ENCODE assay signal across 8 cellular contexts in the genomic region with DNA sequence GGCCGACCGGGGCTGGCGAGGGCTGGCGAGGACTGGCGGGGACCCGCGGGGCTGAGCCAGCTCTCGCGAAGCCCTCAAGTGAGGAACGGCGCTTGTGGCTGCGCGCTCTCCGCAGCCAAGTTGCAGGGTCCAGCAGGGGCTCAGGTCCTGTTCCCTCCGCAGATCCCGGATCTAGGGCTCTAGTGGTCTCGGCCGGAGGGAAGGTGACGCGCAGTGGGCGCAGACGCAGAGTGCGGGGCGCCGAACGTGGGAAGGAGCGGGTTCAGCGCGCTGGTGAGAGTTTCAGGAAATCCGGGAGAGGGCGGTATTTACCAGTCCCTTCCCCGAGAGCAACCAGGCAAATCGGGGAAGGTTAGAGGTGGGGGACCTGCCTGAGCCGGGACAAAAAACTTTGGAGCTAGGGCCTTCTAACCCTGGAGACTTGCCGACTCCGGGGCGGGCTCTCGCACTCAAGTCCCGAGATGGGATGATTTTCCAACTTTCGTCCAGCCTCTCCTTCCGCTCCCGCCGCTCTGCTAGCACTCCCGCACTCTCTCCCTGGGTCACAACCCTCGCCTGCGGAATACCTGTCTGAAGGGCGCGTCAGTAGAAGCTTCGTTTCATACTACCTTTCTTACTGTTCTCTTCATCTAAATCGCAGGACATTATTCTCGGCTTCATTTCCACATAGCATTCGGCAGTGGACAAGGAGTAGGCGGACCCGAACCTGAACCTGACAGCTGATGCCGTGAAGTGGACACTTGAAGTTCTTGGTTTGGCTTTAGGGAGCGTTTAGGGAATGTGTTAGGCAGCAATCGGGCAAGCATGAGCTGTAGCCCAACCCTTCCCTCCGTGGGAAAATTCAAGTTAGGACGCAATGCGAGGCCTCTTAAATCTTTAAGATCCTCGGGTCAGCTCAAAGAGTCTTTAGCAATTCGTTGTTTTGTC. TPM values are rescaled to one million over a fixed set of nuclear protein-coding genes. Genes with fewer than 3 reads are reported as not detected.
DNase-seq lines count a peak whose midpoint lies in the region; ATAC-seq and TF ChIP-seq lines count a peak whose summit lies in the region.

No MANE protein-coding gene starts in this region.

- DNase-seq in GM12864 (ENCODE audit: low read depth), result no peak
- peak; percentile 67 for DNase-seq in NCI-H2171 (lab: John Stamatoyannopoulos, UW)
- DNase-seq in dedifferentiated amniotic fluid mesenchymal stem cell (ENCODE audit: extremely low spot score), result peak; percentile 49
- DNase-seq in mesenteric fat pad (ENCODE audit: low spot score), result no peak
- no peak for DNase-seq in NAMALWA (ENCODE audit: low spot score)

- H3K4me3 ChIP-seq in GM12864 (ENCODE audit: low read depth, low read length) (no peak overlapping the region), mucosa of rectum (ENCODE audit: low read length in 2 of 2) (peak overlapping the region; percentile 53 to 56)

- ATAC-seq in GM18867 (IDR thresholded peaks at IDR 0.05; ENCODE audit: unreplicated experiment) (no peak), HG03378 (IDR thresholded peaks at IDR 0.05; ENCODE audit: unreplicated experiment) (no peak)

- H3K27me3 ChIP-seq in mucosa of rectum (ENCODE audit: control insufficient read depth in 2 of 2, insufficient read depth in 2 of 2, low read length in 2 of 2), result peaks cover 54 to 69% of the 10 kb centered on the region in 2 donors

- peak; percentile 3 for TF ChIP-seq CTCF in GM12864 (IDR thresholded peaks at IDR 0.05; ENCODE audit: low read depth, low read length, missing control alignments)

- no peak overlapping the region for H3K9ac ChIP-seq in mucosa of rectum (ENCODE audit: low read depth in 1 of 2, low read length in 2 of 2)

- H3K4me1 ChIP-seq in mucosa of rectum (ENCODE audit: control insufficient read depth in 2 of 2, insufficient read depth in 2 of 2, low read length in 2 of 2), result peaks cover 8 to 12% of the 10 kb centered on the region in 2 donors

- no peaks in the 10 kb centered on the region for H3K36me3 ChIP-seq in mucosa of rectum (ENCODE audit: control insufficient read depth in 2 of 2, insufficient read depth in 2 of 2, low read length in 2 of 2)

- peaks cover 0 to 3% of the 10 kb centered on the region in 2 donors for H3K9me3 ChIP-seq in mucosa of rectum (ENCODE audit: control insufficient read depth in 2 of 2, low read length in 2 of 2)

- H3K27ac ChIP-seq in mucosa of rectum (ENCODE audit: low read depth in 2 of 2, low read length in 2 of 2), result no peak overlapping the region

RNA-seq across cellular contexts. Expression of gene PAX9, which starts 13.6 kb away (rescaled TPM):
- total RNA-seq in mesenteric fat pad, result not detected

Comparison
In these comparisons a context has a peak if more than half of its experiments do, and no peak if none do; other contexts are left out.
1. DNase-seq: peak in NCI-H2171 (single experiment) and dedifferentiated amniotic fluid mesenchymal stem cell (single experiment); none in GM12864 (single experiment), mesenteric fat pad (single experiment) and NAMALWA (single experiment).